8 cellular contexts compared by ENCODE assay signal in genomic region chr1:33181038-33181861, GRCh38. TPM values are rescaled to one million over a fixed set of nuclear protein-coding genes. Genes with fewer than 3 reads are reported as not detected.
DNase-seq lines count a peak whose midpoint lies in the region; ATAC-seq, FAIRE-seq and TF ChIP-seq lines count a peak whose summit lies in the region.

No MANE protein-coding gene starts in this region.

- H3K4me1 ChIP-seq in keratinocyte (ENCODE audit: control insufficient read depth, extremely low read depth, insufficient read depth, low read length): peaks cover 16% of the 10 kb centered on the region

- H3K9ac ChIP-seq in SU-DHL-6 (ENCODE audit: low read length) (peak overlapping the region; percentile 60), keratinocyte (ENCODE audit: control insufficient read depth, extremely low read depth, insufficient read depth, low read length) (peak overlapping the region; percentile 56)

- H3K27ac ChIP-seq in SU-DHL-6 (ENCODE audit: low read depth, low read length) (peak overlapping the region; percentile 13; the same call in 1 of the 2 replicates), brain microvascular endothelial cell (peak overlapping the region; percentile 20), keratinocyte (ENCODE audit: control insufficient read depth, insufficient read depth, low read length) (no peak overlapping the region)

- dilution Hi-C loops in keratinocyte (cut with MboI; ENCODE audit: extremely low pct_ligation_motif_present, low sequenced_read_pairs): no loop called here

- H3K27me3 ChIP-seq in SU-DHL-6 (ENCODE audit: low read length) (no peaks in the 10 kb centered on the region), brain microvascular endothelial cell (replicated peaks) (no peaks in the 10 kb centered on the region), keratinocyte (ENCODE audit: control insufficient read depth, extremely low read depth, insufficient read depth, low read length) (no peaks in the 10 kb centered on the region)

- ATAC-seq in GM19328 (IDR thresholded peaks at IDR 0.05; ENCODE audit: unreplicated experiment) (peak; percentile 24), HG03521 (IDR thresholded peaks at IDR 0.05; ENCODE audit: unreplicated experiment) (no peak)

- TF ChIP-seq CTCF in SU-DHL-6 (IDR thresholded peaks at IDR 0.05; ENCODE audit: insufficient read depth, low read length, poor library complexity, severe bottlenecking) (no peak), brain microvascular endothelial cell (IDR thresholded peaks at IDR 0.05; ENCODE audit: low read depth, low read length, missing control alignments) (no peak), keratinocyte (optimal IDR thresholded peaks at IDR 0.05 in 1 of 3, IDR thresholded peaks at IDR 0.05 in 1 of 3, conservative IDR thresholded peaks at IDR 0.05 in 1 of 3; ENCODE audit: extremely low read depth in 1 of 3, insufficient read depth in 2 of 3, low read length in 3 of 3) (peak in 1 of 3 experiments; percentile 9)

- H3K4me2 ChIP-seq in SU-DHL-6 (ENCODE audit: low read depth, low read length, poor library complexity, severe bottlenecking): peak overlapping the region; percentile 50
- H3K4me2 ChIP-seq in keratinocyte (ENCODE audit: control insufficient read depth, extremely low read depth, insufficient read depth, low read depth, low read length): peak overlapping the region; percentile 84

- in situ Hi-C loops in brain microvascular endothelial cell (cut with HindIII; ENCODE audit: low pct_ligation_motif_present, low sequenced_read_pairs): no loop called here

- H3K36me3 ChIP-seq in SU-DHL-6 (ENCODE audit: low read length) (no peaks in the 10 kb centered on the region), brain microvascular endothelial cell (replicated peaks) (peaks cover 18% of the 10 kb centered on the region), keratinocyte (ENCODE audit: control insufficient read depth in 2 of 2, extremely low read depth in 1 of 2, insufficient read depth in 2 of 2, low read length in 2 of 2) (peaks cover 0 to 2% of the 10 kb centered on the region in 2 experiments)

- H3K9me2 ChIP-seq in SU-DHL-6 (replicated peaks; ENCODE audit: insufficient read depth, low read length): no peaks in the 10 kb centered on the region

- H3K79me2 ChIP-seq in SU-DHL-6 (ENCODE audit: insufficient read depth, low read length): no peaks in the 10 kb centered on the region
- no peaks in the 10 kb centered on the region for H3K79me2 ChIP-seq in keratinocyte (ENCODE audit: control insufficient read depth, insufficient read depth, low read length)

- H2AFZ ChIP-seq in SU-DHL-6 (ENCODE audit: low read depth, low read length, severe bottlenecking) (peak overlapping the region; percentile 29), keratinocyte (ENCODE audit: control insufficient read depth, low read length) (peak overlapping the region; percentile 81)

- H3K9me3 ChIP-seq in SU-DHL-6 (ENCODE audit: insufficient read depth, low read length): no peaks in the 10 kb centered on the region
- no peaks in the 10 kb centered on the region for H3K9me3 ChIP-seq in keratinocyte (ENCODE audit: control insufficient read depth, low read depth, low read length)

- DNase-seq in AG20443 (ENCODE audit: low spot score) (peak; percentile 61), HS-27A (ENCODE audit: low read depth) (peak; percentile 23), brain microvascular endothelial cell (peak; percentile 51), keratinocyte (ENCODE audit: low read depth, low spot score) (no peak)
- DNase-seq in stimulated activated CD4-positive, alpha-beta T cell treated with anti-CD3 and anti-CD28 coated beads, Interleukin-15, amount 100 ng/mL, for 48 hours (ENCODE audit: low read depth in 2 of 2): peak; percentile 12 to 13

- H3K9me1 ChIP-seq in keratinocyte (ENCODE audit: control insufficient read depth, extremely low read depth, insufficient read depth, low read length): peaks cover 2% of the 10 kb centered on the region

- 0 out of 2 replicates have a peak, but pooled peaks cover 3% of the 10 kb centered on the region for H4K20me1 ChIP-seq in SU-DHL-6 (ENCODE audit: low read depth, low read length)
- H4K20me1 ChIP-seq in keratinocyte (ENCODE audit: control insufficient read depth, extremely low read depth, insufficient read depth, low read length): no peaks in the 10 kb centered on the region

- H3K4me3 ChIP-seq in SU-DHL-6 (ENCODE audit: insufficient read depth, low read length, poor library complexity, severe bottlenecking): peak overlapping the region; percentile 68
- H3K4me3 ChIP-seq in brain microvascular endothelial cell (ENCODE audit: low read depth, low read length): peak overlapping the region; percentile 89
- peak overlapping the region; percentile 59 to 74 (median 68) for H3K4me3 ChIP-seq in keratinocyte (ENCODE audit: control insufficient read depth in 2 of 3, extremely low read depth in 1 of 3, insufficient read depth in 2 of 3, low read depth in 1 of 3, low read length in 3 of 3)

- no peaks in the 10 kb centered on the region for H3F3A ChIP-seq in SU-DHL-6 (ENCODE audit: insufficient read depth)

- FAIRE-seq in keratinocyte (lab: Jason Lieb, UNC): no peak

RNA-seq across cellular contexts. Expression of gene TRIM62, which starts 0.6 kb away (rescaled TPM):
- polyA plus RNA-seq in keratinocyte: 2.0 to 4.7 TPM (median 2.2 TPM) in 3 replicates
- 2.0 TPM for polyA plus RNA-seq in keratinocyte (2011; ENCODE audit: low read depth)
- 4.6 and 5.5 TPM in 2 replicates for polyA plus RNA-seq in keratinocyte (2011; cell fraction: cytosol; rRNA removed)
- 10.2 and 13.8 TPM in 2 replicates for polyA plus RNA-seq in keratinocyte (2011; cell fraction: nucleus; rRNA removed)
- polyA plus RNA-seq in keratinocyte (2012; ENCODE audit: low replicate concordance): 6.9 TPM in 2 replicates
- 2.8 to 17.1 TPM (median 5.5 TPM) in 3 replicates for polyA minus RNA-seq in keratinocyte
- 8.6 TPM for polyA minus RNA-seq in keratinocyte (2011; cell fraction: cytosol; rRNA and poly(A)+ RNA removed)
- 6.9 and 7.8 TPM in 2 replicates for polyA minus RNA-seq in keratinocyte (2011; cell fraction: nucleus; rRNA and poly(A)+ RNA removed)
